ENCODE assay signal across 20 cellular contexts in genomic region chr4:145782756-145783155, GRCh38.
DNase-seq lines count a peak whose midpoint lies in the region; FAIRE-seq and TF ChIP-seq lines count a peak whose summit lies in the region.
"Had no signal": no experiment of that assay in that cellular context is flagged by ENCODE, and none has a peak within 500 bp of the region (broad histone marks: within the 10 kb centered on the region; RNA-seq: fewer than 3 reads in every experiment).

No MANE protein-coding gene starts in this region.

- no peak overlapping the region for H3K27ac ChIP-seq in BLaER1
- no peak overlapping the region for H3K27ac ChIP-seq in astrocyte (ENCODE audit: low read depth, low read length)

- no peaks in the 10 kb centered on the region for H4K20me1 ChIP-seq in BLaER1
- H4K20me1 ChIP-seq in astrocyte (ENCODE audit: insufficient read depth, low read length), result no peaks in the 10 kb centered on the region

- H3K27me3 Mint-ChIP-seq in activated T-cell treated with anti-CD3 and anti-CD28 coated beads, Interleukin-2, amount 50 U/mL, for 24 hours, result no peaks in the 10 kb centered on the region
- H3K27me3 Mint-ChIP-seq in astrocyte (ENCODE audit: low read depth, unreplicated experiment) (no peaks in the 10 kb centered on the region), mesothelial cell of epicardium (ENCODE audit: low read depth) (no peaks in the 10 kb centered on the region)
- H3K27me3 Mint-ChIP-seq: CD4-positive, CD25-positive, alpha-beta regulatory T cell had no signal

- peaks cover 11% of the 10 kb centered on the region; the same call in 1 of the 2 replicates for H3K9me3 ChIP-seq in BLaER1
- H3K9me3 ChIP-seq in astrocyte (ENCODE audit: insufficient read depth, low read depth, low read length), result no peaks in the 10 kb centered on the region

- H3K9ac ChIP-seq in BLaER1 (no peak overlapping the region), astrocyte (ENCODE audit: low read length) (no peak overlapping the region)

- no peak overlapping the region for H2AFZ ChIP-seq in astrocyte (ENCODE audit: low read depth, low read length)

- FAIRE-seq in astrocyte (lab: Jason Lieb, UNC), result no peak
- FAIRE-seq: A204.1, G401.6, GM12892, GM19239 had no signal

- peaks cover 89% of the 10 kb centered on the region for H3K36me3 Mint-ChIP-seq in activated T-cell treated with anti-CD3 and anti-CD28 coated beads, Interleukin-2, amount 50 U/mL, for 24 hours (ENCODE audit: low read depth)
- peaks cover 39% of the 10 kb centered on the region for H3K36me3 Mint-ChIP-seq in astrocyte (ENCODE audit: low read depth, unreplicated experiment)
- peaks cover 65% of the 10 kb centered on the region for H3K36me3 Mint-ChIP-seq in mesothelial cell of epicardium

- peaks cover 9% of the 10 kb centered on the region for H3K9me3 Mint-ChIP-seq in activated T-cell treated with anti-CD3 and anti-CD28 coated beads, Interleukin-2, amount 50 U/mL, for 24 hours
- H3K9me3 Mint-ChIP-seq in astrocyte (ENCODE audit: unreplicated experiment), result no peaks in the 10 kb centered on the region
- peaks cover 12% of the 10 kb centered on the region for H3K9me3 Mint-ChIP-seq in mesothelial cell of epicardium

- H3K4me1 Mint-ChIP-seq in activated T-cell treated with anti-CD3 and anti-CD28 coated beads, Interleukin-2, amount 50 U/mL, for 24 hours (ENCODE audit: low read depth), result peaks cover 64% of the 10 kb centered on the region
- H3K4me1 Mint-ChIP-seq in astrocyte (ENCODE audit: low read depth, unreplicated experiment) (peaks cover 14% of the 10 kb centered on the region), mesothelial cell of epicardium (no peaks in the 10 kb centered on the region)

- TF ChIP-seq CTCF in astrocyte (IDR thresholded peaks at IDR 0.05; ENCODE audit: insufficient read depth, low read depth, low read length) (no peak), mesothelial cell of epicardium (IDR thresholded peaks at IDR 0.05; ENCODE audit: unreplicated experiment) (no peak)

- no peak for DNase-seq in activated T-cell treated with anti-CD3 and anti-CD28 coated beads, Interleukin-2, amount 50 U/mL, for 24 hours
- no peak for DNase-seq in activated T-cell treated with anti-CD3 and anti-CD28 coated beads, Interleukin-2, amount 50 U/mL, for 1 hour
- DNase-seq in astrocyte (ENCODE audit: low read depth), result no peak
- DNase-seq in mesothelial cell of epicardium (ENCODE audit: low spot score in 2 of 2, unreplicated experiment in 2 of 2), result no peak
- no peak for DNase-seq in AG20443 (ENCODE audit: low spot score)
- no peak for DNase-seq in NCI-H2029 (lab: John Stamatoyannopoulos, UW)
- no peak for DNase-seq in HCEC 1CT
- DNase-seq: CD4-positive, CD25-positive, alpha-beta regulatory T cell; DMS79; IMR-90; Kasumi-1; NCI-H187 treated with DMSO at 0.1 percent for 48 hours; NCI-H2171; NCI-H446 treated with DMSO at 0.1 percent for 48 hours; NCI-H774 had no signal

- peak overlapping the region; percentile 6 for H3K27ac Mint-ChIP-seq in activated T-cell treated with anti-CD3 and anti-CD28 coated beads, Interleukin-2, amount 50 U/mL, for 24 hours
- H3K27ac Mint-ChIP-seq in astrocyte (ENCODE audit: unreplicated experiment) (no peak overlapping the region), mesothelial cell of epicardium (peak overlapping the region; percentile 24)

- H3K4me2 ChIP-seq in BLaER1 (peak overlapping the region; percentile 12; the same call in 1 of the 2 replicates), astrocyte (ENCODE audit: low read length) (peak overlapping the region; percentile 36)

- H3K4me1 ChIP-seq in BLaER1 (peaks cover 7% of the 10 kb centered on the region), astrocyte (ENCODE audit: insufficient read depth, low read length) (no peaks in the 10 kb centered on the region)

- no peak overlapping the region for H3K4me3 Mint-ChIP-seq in activated T-cell treated with anti-CD3 and anti-CD28 coated beads, Interleukin-2, amount 50 U/mL, for 24 hours
- H3K4me3 Mint-ChIP-seq in astrocyte (ENCODE audit: unreplicated experiment) (no peak overlapping the region), mesothelial cell of epicardium (no peak overlapping the region)
- H3K4me3 Mint-ChIP-seq: CD4-positive, CD25-positive, alpha-beta regulatory T cell had no signal

- no peak overlapping the region for H3K4me3 ChIP-seq in BLaER1
- no peak overlapping the region for H3K4me3 ChIP-seq in astrocyte (ENCODE audit: insufficient read depth, low read depth, low read length)

- no peaks in the 10 kb centered on the region for H3K27me3 ChIP-seq in BLaER1
- no peaks in the 10 kb centered on the region for H3K27me3 ChIP-seq in astrocyte (ENCODE audit: insufficient read depth, low read length)

- peaks cover 68% of the 10 kb centered on the region for H3K36me3 ChIP-seq in BLaER1
- H3K36me3 ChIP-seq in astrocyte (ENCODE audit: insufficient read depth, low read length), result no peaks in the 10 kb centered on the region

- no peaks in the 10 kb centered on the region for H3K79me2 ChIP-seq in astrocyte (ENCODE audit: insufficient read depth, low read length)
